ENCODE assay signal across 15 cellular contexts in the genomic region with DNA sequence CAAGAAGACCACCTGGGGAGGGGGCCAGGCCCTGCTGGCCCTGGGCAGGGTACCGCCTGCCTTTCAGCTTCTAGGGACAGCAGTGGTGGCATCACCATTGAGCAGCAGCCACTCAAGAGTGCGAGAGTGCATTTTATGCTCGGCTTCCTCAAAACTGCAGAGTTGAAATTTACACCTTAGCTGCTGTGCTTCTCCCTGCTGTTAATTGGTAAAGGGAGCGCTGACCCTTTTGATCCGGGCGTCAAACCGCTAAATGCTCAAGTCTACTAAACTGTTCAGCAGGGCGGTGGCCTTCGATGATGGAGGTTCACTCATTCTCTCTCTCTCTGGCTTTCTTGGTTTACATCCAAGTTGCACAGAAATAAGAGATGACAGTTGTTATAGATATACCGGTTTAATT.
A peak's percentile ranks its signal among the peaks of the same experiment; 100 is the strongest.
DNase-seq lines count a peak whose midpoint lies in the region; ATAC-seq and TF ChIP-seq lines count a peak whose summit lies in the region.
"Had no signal": no experiment of that assay in that cellular context is flagged by ENCODE, and none has a peak within 500 bp of the region (broad histone marks: within the 10 kb centered on the region; RNA-seq: fewer than 3 reads in every experiment).

No MANE protein-coding gene starts in this region.

- H3K4me3 Mint-ChIP-seq in activated CD4-positive, alpha-beta T cell treated with anti-CD3 and anti-CD28 coated beads, Interleukin-2, amount 10 ng/mL, durations not matched to agents 24 days and 14 days, result no peak overlapping the region
- H3K4me3 Mint-ChIP-seq: CD4-positive, alpha-beta memory T cell; HFFc6 had no signal

- no peak overlapping the region for H3K9ac ChIP-seq in PC-3 (ENCODE audit: low read length)

- BruUV-seq in PC-3 (replicated peaks; lab: Mats Ljungman, UMichigan), result no TSS peak

- H3K27me3 ChIP-seq in upper lobe of right lung (peaks cover 16% of the 10 kb centered on the region), PC-3 (ENCODE audit: low read length) (no peaks in the 10 kb centered on the region)

- H3K27ac ChIP-seq in upper lobe of right lung (no peak overlapping the region), PC-3 (ENCODE audit: low read length) (no peak overlapping the region)

- no peak overlapping the region for H3K4me2 ChIP-seq in PC-3 (ENCODE audit: low read length)

- H3K4me1 ChIP-seq in upper lobe of right lung (no peaks in the 10 kb centered on the region), PC-3 (ENCODE audit: insufficient read depth, low read length) (no peaks in the 10 kb centered on the region)
- H3K4me1 ChIP-seq: Caco-2 had no signal

- no peaks in the 10 kb centered on the region for H4K20me1 ChIP-seq in PC-3 (ENCODE audit: low read length)

- peaks cover 4% of the 10 kb centered on the region for H3K9me3 Mint-ChIP-seq in activated CD4-positive, alpha-beta T cell treated with anti-CD3 and anti-CD28 coated beads, Interleukin-2, amount 10 ng/mL, durations not matched to agents 24 days and 14 days

- DNase-seq in NCI-H748 (lab: John Stamatoyannopoulos, UW; ENCODE audit: unreplicated experiment), result peak; percentile 71
- DNase-seq in NCI-H748 treated with DMSO at 0.1 percent for 48 hours (lab: John Stamatoyannopoulos, UW), result no peak
- DNase-seq in NCI-H524 (lab: John Stamatoyannopoulos, UW), result peak; percentile 36 to 77
- DNase-seq in left kidney (ENCODE audit: low read depth, low spot score), result peak; percentile 71
- peak; percentile 19 for DNase-seq in upper lobe of right lung
- no peak for DNase-seq in activated CD4-positive, alpha-beta T cell treated with anti-CD3 and anti-CD28 coated beads, Interleukin-2, amount 10 ng/mL, durations not matched to agents 24 days and 14 days
- no peak for DNase-seq in PC-3
- no peak for DNase-seq in dermis blood vessel endothelial cell
- DNase-seq: C1 segment of cervical spinal cord; Caco-2; CD4-positive, alpha-beta memory T cell; DMS153; DND-41; HFFc6 had no signal

- CTCF ChIA-PET in PC-3 (lab: Charles Lee), result no interaction called here

- H3K27ac Mint-ChIP-seq in activated CD4-positive, alpha-beta T cell treated with anti-CD3 and anti-CD28 coated beads, Interleukin-2, amount 10 ng/mL, durations not matched to agents 24 days and 14 days, result no peak overlapping the region
- H3K27ac Mint-ChIP-seq: CD4-positive, alpha-beta memory T cell; HFFc6 had no signal

- H3K27me3 Mint-ChIP-seq in activated CD4-positive, alpha-beta T cell treated with anti-CD3 and anti-CD28 coated beads, Interleukin-2, amount 10 ng/mL, durations not matched to agents 24 days and 14 days, result peaks cover 27% of the 10 kb centered on the region

- H3K4me3 ChIP-seq in upper lobe of right lung, result no peak overlapping the region
- no peak overlapping the region for H3K4me3 ChIP-seq in PC-3 (ENCODE audit: low read length)
- H3K4me3 ChIP-seq: HAP-1 had no signal

- intact Hi-C loops in upper lobe of right lung (cut with DNase I), result no loop called here
- intact Hi-C loops in activated CD4-positive, alpha-beta T cell treated with anti-CD3 and anti-CD28 coated beads, Interleukin-2, amount 10 ng/mL, durations not matched to agents 24 days and 14 days (cut with micrococcal nuclease), result no loop called here
- intact Hi-C loops in PC-3 (cut with micrococcal nuclease), result no loop called here

- H3K9me3 ChIP-seq in upper lobe of right lung (no peaks in the 10 kb centered on the region), PC-3 (ENCODE audit: low read length) (0 out of 2 replicates have a peak, but pooled peaks cover 4% of the 10 kb centered on the region)
- H3K9me3 ChIP-seq: Caco-2, HAP-1 had no signal

- POLR2A ChIA-PET in PC-3 (lab: Charles Lee; ENCODE audit: unreplicated experiment), result no interaction called here

- H3K79me2 ChIP-seq in PC-3 (ENCODE audit: low read length), result no peaks in the 10 kb centered on the region

- no peaks in the 10 kb centered on the region for H3K4me1 Mint-ChIP-seq in activated CD4-positive, alpha-beta T cell treated with anti-CD3 and anti-CD28 coated beads, Interleukin-2, amount 10 ng/mL, durations not matched to agents 24 days and 14 days
- H3K4me1 Mint-ChIP-seq: CD4-positive, alpha-beta memory T cell had no signal

- no peaks in the 10 kb centered on the region for H3F3A ChIP-seq in PC-3 (ENCODE audit: low read length, unreplicated experiment)

- no peak for TF ChIP-seq CTCF in upper lobe of right lung (IDR thresholded peaks at IDR 0.05)
- TF ChIP-seq CTCF in PC-3 (conservative IDR thresholded peaks at IDR 0.05; ENCODE audit: low read depth, low read length), result no peak

- no peak overlapping the region for H2AFZ ChIP-seq in PC-3 (ENCODE audit: low read length)

- H3K36me3 ChIP-seq in upper lobe of right lung (no peaks in the 10 kb centered on the region), PC-3 (ENCODE audit: low read depth, low read length) (no peaks in the 10 kb centered on the region)
- H3K36me3 ChIP-seq: HAP-1 had no signal

- no peaks in the 10 kb centered on the region for H3K9me2 ChIP-seq in PC-3 (replicated peaks; ENCODE audit: low read length)

- no peaks in the 10 kb centered on the region for H3K36me3 Mint-ChIP-seq in activated CD4-positive, alpha-beta T cell treated with anti-CD3 and anti-CD28 coated beads, Interleukin-2, amount 10 ng/mL, durations not matched to agents 24 days and 14 days (ENCODE audit: low read depth)
- H3K36me3 Mint-ChIP-seq: CD4-positive, alpha-beta memory T cell had no signal

- no peak for ATAC-seq in upper lobe of right lung
- no peak for ATAC-seq in PC-3

Comparison
In these comparisons a context has a peak if more than half of its experiments do, and no peak if none do; other contexts are left out.
1. DNase-seq: peak in NCI-H748 (single experiment), NCI-H524 (2 of 2), left kidney (single experiment) and upper lobe of right lung (single experiment); none in NCI-H748 treated with DMSO at 0.1 percent for 48 hours (single experiment), activated CD4-positive, alpha-beta T cell treated with anti-CD3 and anti-CD28 coated beads, Interleukin-2, amount 10 ng/mL, durations not matched to agents 24 days and 14 days (single experiment), PC-3 (single experiment) and dermis blood vessel endothelial cell (single experiment).